In genomic region chr5:116420540-116420939, GRCh38 we compare ENCODE assay signal across 15 cellular contexts.
A peak's percentile ranks its signal among the peaks of the same experiment; 100 is the strongest.
DNase-seq lines count a peak whose midpoint lies in the region; ATAC-seq and TF ChIP-seq lines count a peak whose summit lies in the region.
"Had no signal": no experiment of that assay in that cellular context is flagged by ENCODE, and none has a peak within 500 bp of the region (broad histone marks: within the 10 kb centered on the region; RNA-seq: fewer than 3 reads in every experiment).

No MANE protein-coding gene starts in this region.

- H3K36me3 ChIP-seq in right atrium auricular region (no peaks in the 10 kb centered on the region), heart right ventricle (no peaks in the 10 kb centered on the region)
- H3K36me3 ChIP-seq: MG63 had no signal

- H3K27me3 ChIP-seq in right atrium auricular region (no peaks in the 10 kb centered on the region), heart right ventricle (no peaks in the 10 kb centered on the region)
- H3K27me3 ChIP-seq: MG63 had no signal

- DNase-seq in Right ventricle myocardium inferior (ENCODE audit: missing footprints) (no peak), right atrium auricular region (ENCODE audit: low spot score) (no peak), NCI-H146 (lab: John Stamatoyannopoulos, UW) (peak; percentile 54), heart right ventricle (peak; percentile 18 to 52), amygdala (lab: John Stamatoyannopoulos, UW) (no peak), NCI-H1092 (lab: John Stamatoyannopoulos, UW) (no peak)
- DNase-seq: DMS 273 treated with DMSO at 0.1 percent for 48 hours, H7, HFFc6, MG63, NCI-H1417 treated with DMSO at 0.1 percent for 48 hours, NCI-H1930, NCI-H524 treated with DMSO at 0.1 percent for 48 hours, NCI-H82 had no signal

- H3K27me3 Mint-ChIP-seq in stimulated activated memory B cell treated with anti-CD40 and anti-IgM and Interleukin-4, amounts not matched to agents 10 μg/mL and 1 μg/mL and 100 μg/mL, for 72 hours = no peaks in the 10 kb centered on the region

- intact Hi-C loops in Right ventricle myocardium inferior (cut with DNase I) = no loop called here
- intact Hi-C loops in heart right ventricle (cut with DNase I) = loop anchor here in 1 of 10 donors (2.0 kb wide), 1 partner anchor 16 kb away; no protein-coding TSS in a partner anchor

- peaks cover 86% of the 10 kb centered on the region for H3K36me3 Mint-ChIP-seq in stimulated activated memory B cell treated with anti-CD40 and anti-IgM and Interleukin-4, amounts not matched to agents 10 μg/mL and 1 μg/mL and 100 μg/mL, for 72 hours

- H3K9me3 Mint-ChIP-seq in stimulated activated memory B cell treated with anti-CD40 and anti-IgM and Interleukin-4, amounts not matched to agents 10 μg/mL and 1 μg/mL and 100 μg/mL, for 72 hours = no peaks in the 10 kb centered on the region
- H3K9me3 Mint-ChIP-seq: HFFc6 had no signal

- no peak for TF ChIP-seq CTCF in right atrium auricular region (IDR thresholded peaks at IDR 0.05)
- no peak for TF ChIP-seq CTCF in heart right ventricle (IDR thresholded peaks at IDR 0.05)

- no peak overlapping the region for H3K27ac ChIP-seq in right atrium auricular region
- peak overlapping the region in 3 of 10 donors; percentile 24 to 65 (median 59) for H3K27ac ChIP-seq in heart right ventricle

- ATAC-seq in Right ventricle myocardium inferior (peak; percentile 46), heart right ventricle (peak; percentile 62 to 96 (median 90))
- ATAC-seq in stimulated activated memory B cell treated with anti-CD40 and anti-IgM and Interleukin-4, amounts not matched to agents 10 μg/mL and 1 μg/mL and 100 μg/mL, for 72 hours = no peak

- H3K4me1 ChIP-seq in right atrium auricular region = no peaks in the 10 kb centered on the region
- H3K4me1 ChIP-seq in heart right ventricle = peaks cover 0 to 21% (median 11%) of the 10 kb centered on the region in 9 donors

- H3K4me1 Mint-ChIP-seq in stimulated activated memory B cell treated with anti-CD40 and anti-IgM and Interleukin-4, amounts not matched to agents 10 μg/mL and 1 μg/mL and 100 μg/mL, for 72 hours = no peaks in the 10 kb centered on the region

- no peak overlapping the region for H3K4me3 Mint-ChIP-seq in stimulated activated memory B cell treated with anti-CD40 and anti-IgM and Interleukin-4, amounts not matched to agents 10 μg/mL and 1 μg/mL and 100 μg/mL, for 72 hours
- H3K4me3 Mint-ChIP-seq: HFFc6 had no signal

- H3K27ac Mint-ChIP-seq in stimulated activated memory B cell treated with anti-CD40 and anti-IgM and Interleukin-4, amounts not matched to agents 10 μg/mL and 1 μg/mL and 100 μg/mL, for 72 hours = no peak overlapping the region
- H3K27ac Mint-ChIP-seq: HFFc6 had no signal

- H3K9me3 ChIP-seq in right atrium auricular region (no peaks in the 10 kb centered on the region), heart right ventricle (no peaks in the 10 kb centered on the region)
- H3K9me3 ChIP-seq: MG63 had no signal

- H3K4me3 ChIP-seq in right atrium auricular region (no peak overlapping the region), heart right ventricle (no peak overlapping the region)
- H3K4me3 ChIP-seq: MG63 had no signal

- WGBS in heart right ventricle, 2 donors = 70 to 73% methylated on average over 4 of the region's 4 CpGs

Comparison
In these comparisons a context has a peak if more than half of its experiments do, and no peak if none do; other contexts are left out.
1. DNase-seq: peak in NCI-H146 (single experiment) and heart right ventricle (2 of 2); none in Right ventricle myocardium inferior (single experiment), right atrium auricular region (single experiment), amygdala (0 of 56) and NCI-H1092 (single experiment).